20 cellular contexts compared by ENCODE assay signal in the genomic region with DNA sequence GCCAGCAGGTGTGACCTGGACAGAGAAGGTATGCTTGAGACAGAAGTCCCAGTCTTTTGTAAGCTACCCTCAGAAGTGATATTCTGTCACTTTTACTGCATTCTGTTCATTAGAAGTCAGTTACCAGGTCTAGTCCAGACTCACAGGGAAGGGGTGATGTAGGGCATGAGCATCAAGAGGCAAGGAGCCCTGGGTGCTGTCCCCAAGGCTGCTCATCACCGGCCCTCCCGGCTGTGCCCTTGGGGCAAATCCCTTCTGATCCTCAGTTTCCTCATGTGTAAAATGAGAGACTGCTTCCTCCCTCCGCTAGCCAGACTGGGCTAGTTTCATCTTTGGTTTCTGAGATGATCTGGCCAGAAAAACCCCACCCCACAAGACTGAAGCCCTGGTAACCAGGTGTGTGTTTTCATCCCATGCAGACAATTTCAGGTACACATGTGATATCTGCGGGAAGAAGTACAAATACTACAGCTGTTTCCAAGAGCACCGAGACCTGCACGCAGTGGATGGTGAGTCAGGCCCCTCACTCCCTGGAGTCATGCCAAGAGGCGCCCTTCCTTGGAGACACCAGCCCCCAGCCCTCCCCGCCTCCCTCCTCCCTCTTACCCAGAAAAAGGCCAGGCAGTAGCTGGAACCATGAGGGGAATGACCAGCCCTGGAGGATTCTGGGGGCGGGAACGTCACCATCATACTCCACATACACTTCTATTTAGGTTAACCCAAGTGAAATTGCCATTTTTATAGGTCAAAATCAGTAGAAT.
A peak's percentile ranks its signal among the peaks of the same experiment; 100 is the strongest.
DNase-seq lines count a peak whose midpoint lies in the region; ATAC-seq and TF ChIP-seq lines count a peak whose summit lies in the region.
"Had no signal": no experiment of that assay in that cellular context is flagged by ENCODE, and none has a peak within 500 bp of the region (broad histone marks: within the 10 kb centered on the region; RNA-seq: fewer than 3 reads in every experiment).

No MANE protein-coding gene starts in this region.

- H3K4me1 ChIP-seq in colonic mucosa, result no peaks in the 10 kb centered on the region
- H3K4me1 ChIP-seq in ovary (ENCODE audit: insufficient read depth), result peaks cover 6% of the 10 kb centered on the region
- H3K4me1 ChIP-seq in vagina, result peaks cover 14% of the 10 kb centered on the region

- no peaks in the 10 kb centered on the region for H3K9me3 Mint-ChIP-seq in natural killer cell
- H3K9me3 Mint-ChIP-seq in natural killer cell treated with Interleukin-12 subunit alpha and Interleukin-12 subunit beta and Interleukin-15 and Interleukin-18, amount 100 ng/mL, for 72 hours, result no peaks in the 10 kb centered on the region
- H3K9me3 Mint-ChIP-seq: GM23338; stimulated activated memory B cell treated with anti-CD40 and anti-IgM and Interleukin-4, amounts not matched to agents 10 μg/mL and 1 μg/mL and 100 μg/mL, for 72 hours had no signal

- H3K36me3 ChIP-seq in colonic mucosa (no peaks in the 10 kb centered on the region), ovary (no peaks in the 10 kb centered on the region), vagina (peaks cover 0 to 10% of the 10 kb centered on the region in 2 donors)
- H3K36me3 ChIP-seq: neutrophil had no signal

- H3K9ac ChIP-seq in colonic mucosa (ENCODE audit: low read depth in 2 of 2, low read length in 2 of 2), result no peak overlapping the region

- no peak for TF ChIP-seq EP300 in ovary (IDR thresholded peaks at IDR 0.05)

- TF ChIP-seq CTCF in natural killer cell (IDR thresholded peaks at IDR 0.05), result no peak
- no peak for TF ChIP-seq CTCF in colonic mucosa (IDR thresholded peaks at IDR 0.05)
- no peak for TF ChIP-seq CTCF in ovary (IDR thresholded peaks at IDR 0.05)
- TF ChIP-seq CTCF in vagina (IDR thresholded peaks at IDR 0.05), result no peak

- no peak overlapping the region for H3K4me3 ChIP-seq in colonic mucosa
- no peak overlapping the region for H3K4me3 ChIP-seq in ovary
- no peak overlapping the region for H3K4me3 ChIP-seq in vagina
- H3K4me3 ChIP-seq: GM23338, tibial nerve had no signal

- no peaks in the 10 kb centered on the region for H3K27me3 Mint-ChIP-seq in natural killer cell (ENCODE audit: low read depth in 2 of 2)
- no peaks in the 10 kb centered on the region for H3K27me3 Mint-ChIP-seq in natural killer cell treated with Interleukin-12 subunit alpha and Interleukin-12 subunit beta and Interleukin-15 and Interleukin-18, amount 100 ng/mL, for 72 hours
- H3K27me3 Mint-ChIP-seq: activated naive CD8-positive, alpha-beta T cell had no signal

- no peaks in the 10 kb centered on the region for H3K9me3 ChIP-seq in colonic mucosa
- H3K9me3 ChIP-seq in ovary, result no peaks in the 10 kb centered on the region
- no peaks in the 10 kb centered on the region for H3K9me3 ChIP-seq in vagina
- H3K9me3 ChIP-seq: neutrophil had no signal

- 77 to 85% (median 79%) methylated on average over 10 of the region's 10 CpGs for WGBS in ovary, 3 donors

- ATAC-seq in natural killer cell, result no peak
- ATAC-seq in natural killer cell treated with Interleukin-12 subunit alpha and Interleukin-12 subunit beta and Interleukin-15 and Interleukin-18, amount 100 ng/mL, for 72 hours, result no peak
- ATAC-seq in stimulated activated naive CD8-positive, alpha-beta T cell treated with anti-CD3 and anti-CD28 coated beads, Interleukin-15, Interleukin-2, amounts not matched to agents 100 U/mL and 50 U/mL, for 24 hours, result no peak
- ATAC-seq: GM23338; left ventricle myocardium superior; Right ventricle myocardium inferior; stimulated activated memory B cell treated with anti-CD40 and anti-IgM and Interleukin-4, amounts not matched to agents 10 μg/mL and 1 μg/mL and 100 μg/mL, for 72 hours had no signal

- peak; percentile 4 for DNase-seq in natural killer cell
- no peak for DNase-seq in natural killer cell treated with Interleukin-12 subunit alpha and Interleukin-12 subunit beta and Interleukin-15 and Interleukin-18, amount 100 ng/mL, for 72 hours (ENCODE audit: low spot score)
- DNase-seq in colonic mucosa, result peak; percentile 15
- peak in 3 of 5 donors; percentile 7 to 30 (median 18) for DNase-seq in ovary
- DNase-seq in vagina (ENCODE audit: extremely low spot score in 2 of 2), result peak; percentile 44 to 85
- no peak for DNase-seq in stimulated activated naive CD8-positive, alpha-beta T cell treated with anti-CD3 and anti-CD28 coated beads, Interleukin-15, Interleukin-2, amounts not matched to agents 100 U/mL and 50 U/mL, for 24 hours
- no peak for DNase-seq in NCI-H2196 (lab: John Stamatoyannopoulos, UW; ENCODE audit: unreplicated experiment)
- DNase-seq in kidney glomerular epithelial cell (lab: John Stamatoyannopoulos, UW), result no peak
- DNase-seq: activated CD4-positive, alpha-beta T cell treated with anti-CD3 and anti-CD28 coated beads, Interleukin-2, amount 50 U/mL, for 4 hours; CD8-positive, alpha-beta memory T cell; IMR-90; left ventricle myocardium superior; NCI-H1417 treated with DMSO at 0.1 percent for 48 hours had no signal

- H3K27me3 ChIP-seq in colonic mucosa (no peaks in the 10 kb centered on the region), ovary (no peaks in the 10 kb centered on the region), vagina (no peaks in the 10 kb centered on the region)
- H3K27me3 ChIP-seq: tibial nerve had no signal

- no peak overlapping the region for H3K4me3 Mint-ChIP-seq in natural killer cell
- H3K4me3 Mint-ChIP-seq in natural killer cell treated with Interleukin-12 subunit alpha and Interleukin-12 subunit beta and Interleukin-15 and Interleukin-18, amount 100 ng/mL, for 72 hours, result no peak overlapping the region
- H3K4me3 Mint-ChIP-seq: activated naive CD8-positive, alpha-beta T cell; brain; CD8-positive, alpha-beta memory T cell; GM23338; stimulated activated memory B cell treated with anti-CD40 and anti-IgM and Interleukin-4, amounts not matched to agents 10 μg/mL and 1 μg/mL and 100 μg/mL, for 72 hours had no signal

- H3K27ac ChIP-seq in colonic mucosa (no peak overlapping the region), ovary (no peak overlapping the region), vagina (no peak overlapping the region)
- H3K27ac ChIP-seq: neutrophil, tibial nerve had no signal

- intact Hi-C loops in natural killer cell (cut with micrococcal nuclease), result no loop called here
- intact Hi-C loops in colonic mucosa (cut with DNase I), result no loop called here
- intact Hi-C loops in ovary (cut with DNase I), result no loop called here
- intact Hi-C loops in vagina (cut with DNase I), result no loop called here

- no peak for TF ChIP-seq POLR2A in ovary (IDR thresholded peaks at IDR 0.05)
- no peak for TF ChIP-seq POLR2A in vagina (IDR thresholded peaks at IDR 0.05)

- no peaks in the 10 kb centered on the region for H3K4me1 Mint-ChIP-seq in natural killer cell
- no peaks in the 10 kb centered on the region for H3K4me1 Mint-ChIP-seq in natural killer cell treated with Interleukin-12 subunit alpha and Interleukin-12 subunit beta and Interleukin-15 and Interleukin-18, amount 100 ng/mL, for 72 hours (ENCODE audit: low read depth in 2 of 2)
- H3K4me1 Mint-ChIP-seq: CD8-positive, alpha-beta memory T cell; stimulated activated memory B cell treated with anti-CD40 and anti-IgM and Interleukin-4, amounts not matched to agents 10 μg/mL and 1 μg/mL and 100 μg/mL, for 72 hours had no signal

- no peaks in the 10 kb centered on the region for H3K36me3 Mint-ChIP-seq in natural killer cell
- H3K36me3 Mint-ChIP-seq in natural killer cell treated with Interleukin-12 subunit alpha and Interleukin-12 subunit beta and Interleukin-15 and Interleukin-18, amount 100 ng/mL, for 72 hours, result no peaks in the 10 kb centered on the region
- H3K36me3 Mint-ChIP-seq: activated naive CD8-positive, alpha-beta T cell; CD8-positive, alpha-beta memory T cell had no signal

- no peak overlapping the region for H3K27ac Mint-ChIP-seq in natural killer cell
- H3K27ac Mint-ChIP-seq in natural killer cell treated with Interleukin-12 subunit alpha and Interleukin-12 subunit beta and Interleukin-15 and Interleukin-18, amount 100 ng/mL, for 72 hours, result no peak overlapping the region
- H3K27ac Mint-ChIP-seq: activated naive CD8-positive, alpha-beta T cell; brain; CD8-positive, alpha-beta memory T cell; GM23338; stimulated activated memory B cell treated with anti-CD40 and anti-IgM and Interleukin-4, amounts not matched to agents 10 μg/mL and 1 μg/mL and 100 μg/mL, for 72 hours had no signal

Comparison
In these comparisons a context has a peak if more than half of its experiments do, and no peak if none do; other contexts are left out.
1. DNase-seq: peak in natural killer cell (single experiment), colonic mucosa (single experiment), ovary (3 of 5) and vagina (2 of 2); none in natural killer cell treated with Interleukin-12 subunit alpha and Interleukin-12 subunit beta and Interleukin-15 and Interleukin-18, amount 100 ng/mL, for 72 hours (single experiment), stimulated activated naive CD8-positive, alpha-beta T cell treated with anti-CD3 and anti-CD28 coated beads, Interleukin-15, Interleukin-2, amounts not matched to agents 100 U/mL and 50 U/mL, for 24 hours (single experiment), NCI-H2196 (single experiment) and kidney glomerular epithelial cell (single experiment).